ENCODE assay signal across 1 cellular context in the genomic region with DNA sequence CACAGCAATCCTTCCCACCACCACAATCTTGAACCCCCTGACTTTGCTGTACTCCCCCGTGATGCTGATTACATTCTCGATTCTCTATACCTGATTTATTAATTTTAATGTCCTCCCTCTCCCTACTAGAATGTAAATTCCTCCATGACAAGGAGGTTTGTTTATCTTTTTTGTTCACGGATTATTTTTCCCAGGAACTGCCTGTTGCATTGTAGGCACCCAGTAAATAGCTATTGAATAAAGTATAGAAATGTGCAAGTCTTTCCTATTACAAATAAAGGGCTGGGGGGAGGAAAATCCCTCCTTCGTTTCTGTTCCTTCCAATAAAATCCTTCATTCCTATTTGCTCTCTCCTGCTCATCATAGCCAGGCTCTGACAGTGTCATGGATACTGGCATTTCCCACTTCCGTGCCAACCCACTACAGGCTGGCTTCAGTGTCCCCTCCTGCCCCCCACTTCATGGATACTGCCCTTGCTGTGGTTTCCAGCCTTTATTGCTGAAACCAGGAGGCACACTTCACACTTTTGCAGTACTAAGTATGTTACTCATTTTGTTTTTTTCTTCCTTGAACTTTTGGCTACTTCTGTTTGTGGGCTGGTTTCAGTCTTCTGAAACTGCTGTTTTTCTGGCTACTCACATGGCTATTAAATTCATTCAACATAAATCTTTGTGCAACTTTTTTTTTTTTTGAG.
TF ChIP-seq lines count a peak whose summit lies in the region.

No MANE protein-coding gene starts in this region.

TF ChIP-seq in HEK293, 187 proteins besides CTCF, POLR2A, EP300 and RAD21 (continued from another document and continues in another):
- TF ChIP-seq PRDM6 (tag by site-specific recombination; IDR thresholded peaks at IDR 0.05) (peak; percentile 17; the same call in 1 of the 2 replicates), ZNF670 (tag by site-specific recombination; IDR thresholded peaks at IDR 0.05; ENCODE audit: low read depth) (no peak), GLIS2 (tag by site-specific recombination; IDR thresholded peaks at IDR 0.05) (no peak), ZNF433 (tag by site-specific recombination; IDR thresholded peaks at IDR 0.05; ENCODE audit: low read depth) (no peak), ZNF416 (tag by site-specific recombination; IDR thresholded peaks at IDR 0.05) (no peak), TRIM28 (IDR thresholded peaks at IDR 0.05; ENCODE audit: borderline replicate concordance, low read length) (no peak), ZNF175 (tag by site-specific recombination; IDR thresholded peaks at IDR 0.05) (no peak), PRDM4 (tag by site-specific recombination; IDR thresholded peaks at IDR 0.05) (0 out of 2 replicates have a peak, but pooled peaks have one; percentile 57), ZNF707 (tag by site-specific recombination; IDR thresholded peaks at IDR 0.05) (no peak), ZNF280D (tag by site-specific recombination; IDR thresholded peaks at IDR 0.05) (no peak), ZNF626 (tag by site-specific recombination; IDR thresholded peaks at IDR 0.05) (no peak), ZNF19 (tag by site-specific recombination; IDR thresholded peaks at IDR 0.05; ENCODE audit: low read depth) (no peak), PRDM10 (tag by site-specific recombination; IDR thresholded peaks at IDR 0.05) (peak; percentile 67), ZNF292 (tag by site-specific recombination; IDR thresholded peaks at IDR 0.05; ENCODE audit: borderline replicate concordance, low read depth) (no peak), FEZF1 (tag by site-specific recombination; IDR thresholded peaks at IDR 0.05) (no peak), SCRT2 (tag by site-specific recombination; IDR thresholded peaks at IDR 0.05) (peak; percentile 80; the same call in 1 of the 2 replicates), IKZF3 (tag by site-specific recombination; IDR thresholded peaks at IDR 0.05) (peak; percentile 14; the same call in 1 of the 2 replicates), ZSCAN23 (tag by site-specific recombination; IDR thresholded peaks at IDR 0.05) (no peak), ZNF112 (tag by site-specific recombination; IDR thresholded peaks at IDR 0.05) (no peak), ZNF660 (tag by site-specific recombination; IDR thresholded peaks at IDR 0.05) (no peak), ZNF768 (tag by site-specific recombination; IDR thresholded peaks at IDR 0.05) (no peak), YY2 (tag by site-specific recombination; IDR thresholded peaks at IDR 0.05) (no peak), ZNF2 (tag by site-specific recombination; IDR thresholded peaks at IDR 0.05) (no peak), ZBTB17 (tag by site-specific recombination; IDR thresholded peaks at IDR 0.05) (no peak), ZNF488 (tag by site-specific recombination; IDR thresholded peaks at IDR 0.05) (no peak), ZNF169 (tag by site-specific recombination; IDR thresholded peaks at IDR 0.05) (no peak)
- TF ChIP-seq, protein P1, sequence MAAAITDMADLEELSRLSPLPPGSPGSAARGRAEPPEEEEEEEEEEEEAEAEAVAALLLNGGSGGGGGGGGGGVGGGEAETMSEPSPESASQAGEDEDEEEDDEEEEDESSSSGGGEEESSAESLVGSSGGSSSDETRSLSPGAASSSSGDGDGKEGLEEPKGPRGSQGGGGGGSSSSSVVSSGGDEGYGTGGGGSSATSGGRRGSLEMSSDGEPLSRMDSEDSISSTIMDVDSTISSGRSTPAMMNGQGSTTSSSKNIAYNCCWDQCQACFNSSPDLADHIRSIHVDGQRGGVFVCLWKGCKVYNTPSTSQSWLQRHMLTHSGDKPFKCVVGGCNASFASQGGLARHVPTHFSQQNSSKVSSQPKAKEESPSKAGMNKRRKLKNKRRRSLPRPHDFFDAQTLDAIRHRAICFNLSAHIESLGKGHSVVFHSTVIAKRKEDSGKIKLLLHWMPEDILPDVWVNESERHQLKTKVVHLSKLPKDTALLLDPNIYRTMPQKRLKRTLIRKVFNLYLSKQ (tag by site-specific recombination; IDR thresholded peaks at IDR 0.05; ENCODE audit: borderline replicate concordance): no peak
- TF ChIP-seq, protein P2, sequence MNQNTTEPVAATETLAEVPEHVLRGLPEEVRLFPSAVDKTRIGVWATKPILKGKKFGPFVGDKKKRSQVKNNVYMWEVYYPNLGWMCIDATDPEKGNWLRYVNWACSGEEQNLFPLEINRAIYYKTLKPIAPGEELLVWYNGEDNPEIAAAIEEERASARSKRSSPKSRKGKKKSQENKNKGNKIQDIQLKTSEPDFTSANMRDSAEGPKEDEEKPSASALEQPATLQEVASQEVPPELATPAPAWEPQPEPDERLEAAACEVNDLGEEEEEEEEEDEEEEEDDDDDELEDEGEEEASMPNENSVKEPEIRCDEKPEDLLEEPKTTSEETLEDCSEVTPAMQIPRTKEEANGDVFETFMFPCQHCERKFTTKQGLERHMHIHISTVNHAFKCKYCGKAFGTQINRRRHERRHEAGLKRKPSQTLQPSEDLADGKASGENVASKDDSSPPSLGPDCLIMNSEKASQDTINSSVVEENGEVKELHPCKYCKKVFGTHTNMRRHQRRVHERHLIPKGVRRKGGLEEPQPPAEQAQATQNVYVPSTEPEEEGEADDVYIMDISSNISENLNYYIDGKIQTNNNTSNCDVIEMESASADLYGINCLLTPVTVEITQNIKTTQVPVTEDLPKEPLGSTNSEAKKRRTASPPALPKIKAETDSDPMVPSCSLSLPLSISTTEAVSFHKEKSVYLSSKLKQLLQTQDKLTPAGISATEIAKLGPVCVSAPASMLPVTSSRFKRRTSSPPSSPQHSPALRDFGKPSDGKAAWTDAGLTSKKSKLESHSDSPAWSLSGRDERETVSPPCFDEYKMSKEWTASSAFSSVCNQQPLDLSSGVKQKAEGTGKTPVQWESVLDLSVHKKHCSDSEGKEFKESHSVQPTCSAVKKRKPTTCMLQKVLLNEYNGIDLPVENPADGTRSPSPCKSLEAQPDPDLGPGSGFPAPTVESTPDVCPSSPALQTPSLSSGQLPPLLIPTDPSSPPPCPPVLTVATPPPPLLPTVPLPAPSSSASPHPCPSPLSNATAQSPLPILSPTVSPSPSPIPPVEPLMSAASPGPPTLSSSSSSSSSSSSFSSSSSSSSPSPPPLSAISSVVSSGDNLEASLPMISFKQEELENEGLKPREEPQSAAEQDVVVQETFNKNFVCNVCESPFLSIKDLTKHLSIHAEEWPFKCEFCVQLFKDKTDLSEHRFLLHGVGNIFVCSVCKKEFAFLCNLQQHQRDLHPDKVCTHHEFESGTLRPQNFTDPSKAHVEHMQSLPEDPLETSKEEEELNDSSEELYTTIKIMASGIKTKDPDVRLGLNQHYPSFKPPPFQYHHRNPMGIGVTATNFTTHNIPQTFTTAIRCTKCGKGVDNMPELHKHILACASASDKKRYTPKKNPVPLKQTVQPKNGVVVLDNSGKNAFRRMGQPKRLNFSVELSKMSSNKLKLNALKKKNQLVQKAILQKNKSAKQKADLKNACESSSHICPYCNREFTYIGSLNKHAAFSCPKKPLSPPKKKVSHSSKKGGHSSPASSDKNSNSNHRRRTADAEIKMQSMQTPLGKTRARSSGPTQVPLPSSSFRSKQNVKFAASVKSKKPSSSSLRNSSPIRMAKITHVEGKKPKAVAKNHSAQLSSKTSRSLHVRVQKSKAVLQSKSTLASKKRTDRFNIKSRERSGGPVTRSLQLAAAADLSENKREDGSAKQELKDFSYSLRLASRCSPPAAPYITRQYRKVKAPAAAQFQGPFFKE (tag by site-specific recombination; IDR thresholded peaks at IDR 0.05; ENCODE audit: borderline replicate concordance): no peak
